Comparison of ENCODE assay signal across 23 cellular contexts in genomic region chrX:4193500-4193899, GRCh38.
DNase-seq lines count a peak whose midpoint lies in the region; ATAC-seq, FAIRE-seq and TF ChIP-seq lines count a peak whose summit lies in the region.
"Had no signal": no experiment of that assay in that cellular context is flagged by ENCODE, and none has a peak within 500 bp of the region (broad histone marks: within the 10 kb centered on the region; RNA-seq: fewer than 3 reads in every experiment).

No MANE protein-coding gene starts in this region.

- H3K9ac ChIP-seq in HepG2 (ENCODE audit: insufficient read depth, low read depth, low read length) (no peak overlapping the region), astrocyte (ENCODE audit: low read length) (no peak overlapping the region)
- H3K9ac ChIP-seq: BLaER1 treated with 17β-estradiol and CSF1 and Interleukin-3, amounts not matched to agents 10 nM and 100 nM; GM23248 had no signal

- intact Hi-C loops in HepG2 (cut with micrococcal nuclease; ENCODE audit: unreplicated experiment) (no loop called here), right lobe of liver (cut with DNase I) (no loop called here)

- no peaks in the 10 kb centered on the region for H3K27me3 ChIP-seq in HepG2 (ENCODE audit: control insufficient read depth in 1 of 2, insufficient read depth in 2 of 2, low read length in 2 of 2)
- H3K27me3 ChIP-seq in right lobe of liver: no peaks in the 10 kb centered on the region
- no peaks in the 10 kb centered on the region for H3K27me3 ChIP-seq in astrocyte (ENCODE audit: insufficient read depth, low read length)
- H3K27me3 ChIP-seq: BE2C; BLaER1 treated with 17β-estradiol and CSF1 and Interleukin-3, amounts not matched to agents 10 nM and 100 nM had no signal

- H3K9me3 ChIP-seq in HepG2 (ENCODE audit: low read length) (no peaks in the 10 kb centered on the region), right lobe of liver (no peaks in the 10 kb centered on the region), HEK293 (ENCODE audit: control insufficient read depth, insufficient read depth, low read depth, low read length) (no peaks in the 10 kb centered on the region), astrocyte (ENCODE audit: insufficient read depth, low read depth, low read length) (no peaks in the 10 kb centered on the region)
- H3K9me3 ChIP-seq: BE2C, HAP-1 had no signal

- TF ChIP-seq EP300 in HepG2 (IDR thresholded peaks at IDR 0.05; ENCODE audit: low read depth in 2 of 2, low read length in 2 of 2): no peak
- TF ChIP-seq EP300 in HepG2 (CRISPR knock-in tag; IDR thresholded peaks at IDR 0.05; ENCODE audit: borderline replicate concordance): no peak

- H3K4me1 ChIP-seq in HepG2 (ENCODE audit: insufficient read depth, low read length): no peaks in the 10 kb centered on the region
- H3K4me1 ChIP-seq in right lobe of liver: no peaks in the 10 kb centered on the region
- H3K4me1 ChIP-seq in HEK293 (ENCODE audit: control insufficient read depth, insufficient read depth, low read length): no peaks in the 10 kb centered on the region
- H3K4me1 ChIP-seq in astrocyte (ENCODE audit: insufficient read depth, low read length): no peaks in the 10 kb centered on the region
- H3K4me1 ChIP-seq: BE2C; BLaER1 treated with 17β-estradiol and CSF1 and Interleukin-3, amounts not matched to agents 10 nM and 100 nM; HAP-1 had no signal

- H3K27ac ChIP-seq in HepG2 (ENCODE audit: extremely low read length, insufficient read depth, low read length) (no peak overlapping the region), right lobe of liver (no peak overlapping the region), HEK293 (ENCODE audit: extremely low read depth, low read depth, low read length) (no peak overlapping the region), astrocyte (ENCODE audit: low read depth, low read length) (no peak overlapping the region)
- H3K27ac ChIP-seq: 22Rv1; BLaER1 treated with 17β-estradiol and CSF1 and Interleukin-3, amounts not matched to agents 10 nM and 100 nM; GM23248 had no signal

- no peaks in the 10 kb centered on the region for H3K9me3 Mint-ChIP-seq in astrocyte (ENCODE audit: unreplicated experiment)
- H3K9me3 Mint-ChIP-seq: CD4-positive, alpha-beta T cell had no signal

- BruUV-seq in HepG2 (replicated peaks; lab: Mats Ljungman, UMichigan): no TSS peak

- TF ChIP-seq CTCF in HepG2 (CRISPR knock-in tag; IDR thresholded peaks at IDR 0.05) (no peak), right lobe of liver (IDR thresholded peaks at IDR 0.05) (no peak), HEK293 (tag by site-specific recombination; IDR thresholded peaks at IDR 0.05) (no peak), astrocyte (IDR thresholded peaks at IDR 0.05; ENCODE audit: insufficient read depth, low read depth, low read length) (no peak)

- 2% methylated on average over 5 of the region's 5 CpGs for WGBS in HepG2 (ENCODE audit: low lambda C conversion rate)
- WGBS in right lobe of liver (ENCODE audit: insufficient coverage, low coverage, low lambda C conversion rate, missing lambda C conversion rate): 71% methylated on average over 5 of the region's 5 CpGs

- H2AFZ ChIP-seq in HepG2 (ENCODE audit: low read length) (no peak overlapping the region), astrocyte (ENCODE audit: low read depth, low read length) (no peak overlapping the region)
- H2AFZ ChIP-seq: GM23248 had no signal

- no peaks in the 10 kb centered on the region for H3K36me3 ChIP-seq in HepG2 (replicated peaks in 1 of 2; ENCODE audit: control insufficient read depth in 1 of 2, insufficient read depth in 2 of 2, low read length in 2 of 2)
- H3K36me3 ChIP-seq in right lobe of liver: no peaks in the 10 kb centered on the region
- H3K36me3 ChIP-seq in HEK293 (ENCODE audit: control insufficient read depth in 2 of 2, insufficient read depth in 1 of 2, low read length in 2 of 2): no peaks in the 10 kb centered on the region
- no peaks in the 10 kb centered on the region for H3K36me3 ChIP-seq in astrocyte (ENCODE audit: insufficient read depth, low read length)
- H3K36me3 ChIP-seq: BE2C; BLaER1 treated with 17β-estradiol and CSF1 and Interleukin-3, amounts not matched to agents 10 nM and 100 nM; HAP-1 had no signal

- in situ Hi-C loops in HepG2 (cut with HindIII; ENCODE audit: extremely low pct_ligation_motif_present, low pct_unique_long_range_greater_than_20kb): no loop called here

- H4K20me1 ChIP-seq in HepG2 (ENCODE audit: insufficient read depth, low read length) (no peaks in the 10 kb centered on the region), astrocyte (ENCODE audit: insufficient read depth, low read length) (no peaks in the 10 kb centered on the region)
- H4K20me1 ChIP-seq: BLaER1 treated with 17β-estradiol and CSF1 and Interleukin-3, amounts not matched to agents 10 nM and 100 nM had no signal

- POLR2A ChIA-PET in HepG2 (lab: Yijun Ruan, JAX) (no interaction called here), HEK293 (lab: Yijun Ruan, JAX) (no interaction called here)

- H3K36me3 Mint-ChIP-seq in astrocyte (ENCODE audit: low read depth, unreplicated experiment): no peaks in the 10 kb centered on the region
- H3K36me3 Mint-ChIP-seq: CD14-positive monocyte; CD8-positive, alpha-beta memory T cell had no signal

- no peaks in the 10 kb centered on the region for H3K4me1 Mint-ChIP-seq in astrocyte (ENCODE audit: low read depth, unreplicated experiment)
- H3K4me1 Mint-ChIP-seq: CD14-positive monocyte; CD8-positive, alpha-beta memory T cell had no signal

- ATAC-seq in HepG2 (no peak), right lobe of liver (no peak), SK-N-SH treated with all-trans-retinoic acid at 6 μM for 48 hours (no peak), HG03039 (IDR thresholded peaks at IDR 0.05; ENCODE audit: unreplicated experiment) (no peak)

- no peak overlapping the region for H3K27ac Mint-ChIP-seq in astrocyte (ENCODE audit: unreplicated experiment)
- H3K27ac Mint-ChIP-seq: CD14-positive monocyte; CD4-positive, alpha-beta T cell; CD8-positive, alpha-beta memory T cell had no signal

- no peak overlapping the region for H3K4me3 Mint-ChIP-seq in astrocyte (ENCODE audit: unreplicated experiment)
- H3K4me3 Mint-ChIP-seq: CD14-positive monocyte; CD4-positive, alpha-beta T cell; CD8-positive, alpha-beta memory T cell had no signal

- H3K79me2 ChIP-seq in HepG2 (ENCODE audit: insufficient read depth, low read length) (no peaks in the 10 kb centered on the region), astrocyte (ENCODE audit: insufficient read depth, low read length) (no peaks in the 10 kb centered on the region)

- no peaks in the 10 kb centered on the region for H3K27me3 Mint-ChIP-seq in astrocyte (ENCODE audit: low read depth, unreplicated experiment)
- H3K27me3 Mint-ChIP-seq: CD4-positive, alpha-beta T cell; CD8-positive, alpha-beta memory T cell had no signal

- CTCF ChIA-PET in HepG2 (lab: Yijun Ruan, JAX; ENCODE audit: low intra/inter-chr PET ratio, low total read pairs): no interaction called here
- CTCF ChIA-PET in HEK293 (lab: Yijun Ruan, JAX): no interaction called here

- TF ChIP-seq POLR2A in HepG2 (IDR thresholded peaks at IDR 0.05; ENCODE audit: insufficient read depth in 1 of 2, low read depth in 2 of 2, low read length in 2 of 2) (no peak), right lobe of liver (IDR thresholded peaks at IDR 0.05) (no peak)

- FAIRE-seq in HepG2 (lab: Jason Lieb, UNC) (no peak), astrocyte (lab: Jason Lieb, UNC) (peak; percentile 94)
- FAIRE-seq: A204.1, GM12892 had no signal

- no peak overlapping the region for H3K4me2 ChIP-seq in HepG2 (ENCODE audit: low read depth, low read length)
- H3K4me2 ChIP-seq in astrocyte (ENCODE audit: low read length): no peak overlapping the region
- H3K4me2 ChIP-seq: BLaER1 treated with 17β-estradiol and CSF1 and Interleukin-3, amounts not matched to agents 10 nM and 100 nM had no signal

- H3K4me3 ChIP-seq in HepG2 (replicated peaks in 1 of 3; ENCODE audit: insufficient read depth in 1 of 3, low read depth in 2 of 3, low read length in 3 of 3) (no peak overlapping the region), right lobe of liver (no peak overlapping the region), HEK293 (ENCODE audit: low read depth, low read length) (no peak overlapping the region), astrocyte (ENCODE audit: insufficient read depth, low read depth, low read length) (no peak overlapping the region)
- H3K4me3 ChIP-seq: BLaER1 treated with 17β-estradiol and CSF1 and Interleukin-3, amounts not matched to agents 10 nM and 100 nM; GM23248; HAP-1 had no signal

- DNase-seq in HepG2 (ENCODE audit: low spot score): no peak
- DNase-seq in right lobe of liver: no peak
- DNase-seq in astrocyte (ENCODE audit: low read depth): no peak
- no peak for DNase-seq in NCI-H1105 treated with DMSO at 0.1 percent for 48 hours (lab: John Stamatoyannopoulos, UW)
- DNase-seq in HT-29 (ENCODE audit: low spot score): no peak
- DNase-seq: ACHN; AML-193; BE2C; CD4-positive, alpha-beta T cell; CD8-positive, alpha-beta memory T cell; DMS53; DMS79 treated with DMSO at 0.1 percent for 48 hours; GF-D8; GM23248 had no signal

- TF ChIP-seq RAD21 in HepG2 (CRISPR knock-in tag; IDR thresholded peaks at IDR 0.05): no peak

TF ChIP-seq in HepG2, 621 proteins besides CTCF, POLR2A, EP300 and RAD21:
- no peak for TF ChIP-seq ZNF343 (CRISPR knock-in tag; IDR thresholded peaks at IDR 0.05)
- peak; percentile 94 for TF ChIP-seq CREB1 (IDR thresholded peaks at IDR 0.05)
- no peak for TF ChIP-seq CREB1 (CRISPR knock-in tag; IDR thresholded peaks at IDR 0.05)

TF ChIP-seq in HEK293, 187 proteins besides CTCF, POLR2A, EP300 and RAD21 (continues in another document):
- TF ChIP-seq, protein P1, sequence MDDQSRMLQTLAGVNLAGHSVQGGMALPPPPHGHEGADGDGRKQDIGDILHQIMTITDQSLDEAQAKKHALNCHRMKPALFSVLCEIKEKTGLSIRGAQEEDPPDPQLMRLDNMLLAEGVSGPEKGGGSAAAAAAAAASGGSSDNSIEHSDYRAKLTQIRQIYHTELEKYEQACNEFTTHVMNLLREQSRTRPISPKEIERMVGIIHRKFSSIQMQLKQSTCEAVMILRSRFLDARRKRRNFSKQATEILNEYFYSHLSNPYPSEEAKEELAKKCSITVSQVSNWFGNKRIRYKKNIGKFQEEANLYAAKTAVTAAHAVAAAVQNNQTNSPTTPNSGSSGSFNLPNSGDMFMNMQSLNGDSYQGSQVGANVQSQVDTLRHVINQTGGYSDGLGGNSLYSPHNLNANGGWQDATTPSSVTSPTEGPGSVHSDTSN (CRISPR knock-in tag; IDR thresholded peaks at IDR 0.05): no peak

Comparison
In these comparisons a context has a peak if more than half of its experiments do, and no peak if none do; other contexts are left out.
1. Of the 63 proteins assayed by ChIP-seq in both HepG2 and HEK293: peak only in HepG2: none; only in HEK293: ZNF513; in both: none; in neither: 62.